Comparison of ENCODE assay signal across 1 cellular context in the genomic region with DNA sequence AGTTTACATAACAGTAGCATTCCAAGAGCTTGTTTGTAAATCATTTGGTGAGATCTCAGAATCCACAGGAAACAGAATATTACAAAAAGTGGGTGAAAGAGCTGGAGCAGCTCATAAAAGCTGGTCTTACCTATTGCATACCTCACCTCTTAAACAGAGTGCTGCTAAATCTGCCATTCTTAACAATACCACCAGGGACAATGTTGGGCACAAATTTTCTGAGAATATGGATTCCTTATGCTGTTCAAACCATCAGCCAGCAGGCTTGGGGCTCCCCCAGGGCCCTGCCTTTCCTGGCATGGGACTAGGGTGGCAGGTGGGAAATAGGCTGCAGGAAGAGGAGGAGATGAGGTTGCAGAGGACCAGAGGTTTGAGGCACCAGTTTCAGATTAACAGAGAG.
TF ChIP-seq lines count a peak whose summit lies in the region.

No MANE protein-coding gene starts in this region.

TF ChIP-seq in GM12878, 131 proteins besides CTCF, POLR2A, EP300 and RAD21 (continued from another document):
- TF ChIP-seq, protein P1, sequence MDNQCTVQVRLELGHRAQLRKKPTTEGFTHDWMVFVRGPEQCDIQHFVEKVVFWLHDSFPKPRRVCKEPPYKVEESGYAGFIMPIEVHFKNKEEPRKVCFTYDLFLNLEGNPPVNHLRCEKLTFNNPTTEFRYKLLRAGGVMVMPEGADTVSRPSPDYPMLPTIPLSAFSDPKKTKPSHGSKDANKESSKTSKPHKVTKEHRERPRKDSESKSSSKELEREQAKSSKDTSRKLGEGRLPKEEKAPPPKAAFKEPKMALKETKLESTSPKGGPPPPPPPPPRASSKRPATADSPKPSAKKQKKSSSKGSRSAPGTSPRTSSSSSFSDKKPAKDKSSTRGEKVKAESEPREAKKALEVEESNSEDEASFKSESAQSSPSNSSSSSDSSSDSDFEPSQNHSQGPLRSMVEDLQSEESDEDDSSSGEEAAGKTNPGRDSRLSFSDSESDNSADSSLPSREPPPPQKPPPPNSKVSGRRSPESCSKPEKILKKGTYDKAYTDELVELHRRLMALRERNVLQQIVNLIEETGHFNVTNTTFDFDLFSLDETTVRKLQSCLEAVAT (IDR thresholded peaks at IDR 0.05) = no peak
- TF ChIP-seq, protein P2, sequence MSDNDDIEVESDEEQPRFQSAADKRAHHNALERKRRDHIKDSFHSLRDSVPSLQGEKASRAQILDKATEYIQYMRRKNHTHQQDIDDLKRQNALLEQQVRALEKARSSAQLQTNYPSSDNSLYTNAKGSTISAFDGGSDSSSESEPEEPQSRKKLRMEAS (IDR thresholded peaks at IDR 0.05; ENCODE audit: low read depth, low read length) = no peak
- TF ChIP-seq, protein P3, sequence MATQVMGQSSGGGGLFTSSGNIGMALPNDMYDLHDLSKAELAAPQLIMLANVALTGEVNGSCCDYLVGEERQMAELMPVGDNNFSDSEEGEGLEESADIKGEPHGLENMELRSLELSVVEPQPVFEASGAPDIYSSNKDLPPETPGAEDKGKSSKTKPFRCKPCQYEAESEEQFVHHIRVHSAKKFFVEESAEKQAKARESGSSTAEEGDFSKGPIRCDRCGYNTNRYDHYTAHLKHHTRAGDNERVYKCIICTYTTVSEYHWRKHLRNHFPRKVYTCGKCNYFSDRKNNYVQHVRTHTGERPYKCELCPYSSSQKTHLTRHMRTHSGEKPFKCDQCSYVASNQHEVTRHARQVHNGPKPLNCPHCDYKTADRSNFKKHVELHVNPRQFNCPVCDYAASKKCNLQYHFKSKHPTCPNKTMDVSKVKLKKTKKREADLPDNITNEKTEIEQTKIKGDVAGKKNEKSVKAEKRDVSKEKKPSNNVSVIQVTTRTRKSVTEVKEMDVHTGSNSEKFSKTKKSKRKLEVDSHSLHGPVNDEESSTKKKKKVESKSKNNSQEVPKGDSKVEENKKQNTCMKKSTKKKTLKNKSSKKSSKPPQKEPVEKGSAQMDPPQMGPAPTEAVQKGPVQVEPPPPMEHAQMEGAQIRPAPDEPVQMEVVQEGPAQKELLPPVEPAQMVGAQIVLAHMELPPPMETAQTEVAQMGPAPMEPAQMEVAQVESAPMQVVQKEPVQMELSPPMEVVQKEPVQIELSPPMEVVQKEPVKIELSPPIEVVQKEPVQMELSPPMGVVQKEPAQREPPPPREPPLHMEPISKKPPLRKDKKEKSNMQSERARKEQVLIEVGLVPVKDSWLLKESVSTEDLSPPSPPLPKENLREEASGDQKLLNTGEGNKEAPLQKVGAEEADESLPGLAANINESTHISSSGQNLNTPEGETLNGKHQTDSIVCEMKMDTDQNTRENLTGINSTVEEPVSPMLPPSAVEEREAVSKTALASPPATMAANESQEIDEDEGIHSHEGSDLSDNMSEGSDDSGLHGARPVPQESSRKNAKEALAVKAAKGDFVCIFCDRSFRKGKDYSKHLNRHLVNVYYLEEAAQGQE (IDR thresholded peaks at IDR 0.05; ENCODE audit: low read depth, low read length) = no peak
- TF ChIP-seq BMI1 (IDR thresholded peaks at IDR 0.05; ENCODE audit: borderline replicate concordance) = no peak
